Comparison of ENCODE assay signal across 17 cellular contexts in genomic region chr6:138647006-138647405, GRCh38.
DNase-seq lines count a peak whose midpoint lies in the region; ATAC-seq and TF ChIP-seq lines count a peak whose summit lies in the region.
"Had no signal": no experiment of that assay in that cellular context is flagged by ENCODE, and none has a peak within 500 bp of the region (broad histone marks: within the 10 kb centered on the region; RNA-seq: fewer than 3 reads in every experiment).

No MANE protein-coding gene starts in this region.

- H3K4me3 ChIP-seq in right cardiac atrium (ENCODE audit: low read length) (peak overlapping the region; percentile 29), cardiac fibroblast (replicated peaks in 1 of 2; ENCODE audit: low read depth in 2 of 2, low read length in 2 of 2) (peak overlapping the region; percentile 24 to 37), esophagus squamous epithelium (peak overlapping the region in 2 of 4 donors; percentile 2 to 33)
- H3K4me3 ChIP-seq: tibial artery had no signal

- H3K27me3 ChIP-seq in right cardiac atrium (ENCODE audit: control insufficient read depth, insufficient read depth): no peaks in the 10 kb centered on the region
- no peaks in the 10 kb centered on the region for H3K27me3 ChIP-seq in esophagus squamous epithelium
- H3K27me3 ChIP-seq: tibial artery had no signal

- DNase-seq in right cardiac atrium (no peak), cardiac septum (ENCODE audit: low spot score) (no peak), cardiac fibroblast (ENCODE audit: low read depth in 2 of 2) (peak; percentile 84 to 91), lung microvascular endothelial cell (ENCODE audit: low read depth in 2 of 2) (peak; percentile 61 to 73), GOT3 (lab: John Stamatoyannopoulos, UW) (no peak), kidney tubule cell (ENCODE audit: low spot score) (no peak), esophagus squamous epithelium (lab: John Stamatoyannopoulos, UW) (no peak), glomerular visceral epithelial cell (ENCODE audit: extremely low spot score) (no peak)
- DNase-seq: 8988T; DMS 273 treated with DMSO at 0.1 percent for 48 hours; islet precursor cell; naive thymus-derived CD4-positive, alpha-beta T cell; NCI-H1417 treated with DMSO at 0.1 percent for 48 hours; NCI-H524; stimulated activated CD4-positive, alpha-beta T cell treated with anti-CD3 and anti-CD28 coated beads, Interleukin-12 subunit alpha, Interleukin-12 subunit beta, amount 100 ng/mL, for 4 hours; tibial artery had no signal

- TF ChIP-seq POLR2A in esophagus squamous epithelium (IDR thresholded peaks at IDR 0.05): no peak

- no peaks in the 10 kb centered on the region for H3K4me1 ChIP-seq in right cardiac atrium (ENCODE audit: control insufficient read depth, insufficient read depth, low read length)
- peaks cover 0 to 35% (median 0%) of the 10 kb centered on the region in 3 donors for H3K4me1 ChIP-seq in esophagus squamous epithelium

- no peaks in the 10 kb centered on the region for H3K9me3 ChIP-seq in right cardiac atrium (ENCODE audit: control insufficient read depth, low read length)
- H3K9me3 ChIP-seq in esophagus squamous epithelium: no peaks in the 10 kb centered on the region
- H3K9me3 ChIP-seq: tibial artery had no signal

- WGBS in right cardiac atrium: 41% methylated on average over 6 of the region's 6 CpGs
- 21 to 25% methylated on average over 6 of the region's 6 CpGs for WGBS in esophagus squamous epithelium, 2 donors

- no peak overlapping the region for H3K27ac ChIP-seq in right cardiac atrium (ENCODE audit: low read length)
- H3K27ac ChIP-seq in esophagus squamous epithelium: peak overlapping the region in 2 of 4 donors; percentile 10 to 22
- H3K27ac ChIP-seq: tibial artery had no signal

- intact Hi-C loops in right cardiac atrium (cut with DNase I): no loop called here
- intact Hi-C loops in cardiac septum (cut with DNase I): no loop called here
- intact Hi-C loops in esophagus squamous epithelium (cut with DNase I): no loop called here

- no peak for TF ChIP-seq CTCF in cardiac fibroblast (IDR thresholded peaks at IDR 0.05; ENCODE audit: low read depth, low read length)
- no peak for TF ChIP-seq CTCF in esophagus squamous epithelium (IDR thresholded peaks at IDR 0.05)

- no peak for ATAC-seq in right cardiac atrium
- ATAC-seq: esophagus mucosa; naive thymus-derived CD4-positive, alpha-beta T cell had no signal

- no peaks in the 10 kb centered on the region for H3K36me3 ChIP-seq in esophagus squamous epithelium
- H3K36me3 ChIP-seq: tibial artery had no signal

Comparison
In these comparisons a context has a peak if more than half of its experiments do, and no peak if none do; other contexts are left out.
1. DNase-seq: peak in cardiac fibroblast (2 of 2) and lung microvascular endothelial cell (2 of 2); none in right cardiac atrium (0 of 3), cardiac septum (single experiment), GOT3 (single experiment), kidney tubule cell (single experiment), esophagus squamous epithelium (single experiment) and glomerular visceral epithelial cell (single experiment).